ENCODE assay signal across 15 cellular contexts in genomic region chr12:70290126-70290525, GRCh38. TPM values are rescaled to one million over a fixed set of nuclear protein-coding genes. Genes with fewer than 3 reads are reported as not detected.
DNase-seq lines count a peak whose midpoint lies in the region; ATAC-seq, FAIRE-seq and TF ChIP-seq lines count a peak whose summit lies in the region.
"Had no signal": no experiment of that assay in that cellular context is flagged by ENCODE, and none has a peak within 500 bp of the region (broad histone marks: within the 10 kb centered on the region; RNA-seq: fewer than 3 reads in every experiment).

No MANE protein-coding gene starts in this region.

- TF ChIP-seq EP300 in GM12878 (IDR thresholded peaks at IDR 0.05; ENCODE audit: borderline replicate concordance in 1 of 2, control insufficient read depth in 1 of 2, low read depth in 2 of 2, low read length in 2 of 2), result no peak

- no peak overlapping the region for H3K23ac ChIP-seq in H9 (ENCODE audit: insufficient read length, low read depth, low read length)

- no peak overlapping the region for H3K4ac ChIP-seq in H9 (ENCODE audit: low read depth, low read length)

- H4K20me1 ChIP-seq in H9 (ENCODE audit: control insufficient read depth, insufficient read depth, insufficient read length) (no peaks in the 10 kb centered on the region), GM12878 (ENCODE audit: control insufficient read depth, insufficient read depth) (no peaks in the 10 kb centered on the region)

- no peak for TF ChIP-seq RAD21 in GM12878 (IDR thresholded peaks at IDR 0.05; ENCODE audit: insufficient read depth, low read depth, low read length)

- no peak overlapping the region for H3K56ac ChIP-seq in H9 (ENCODE audit: insufficient read length, low read depth, low read length)

- intact Hi-C loops in GM12878 (cut with micrococcal nuclease; ENCODE audit: unreplicated experiment), result no loop called here
- intact Hi-C loops in left lung (cut with DNase I), result no loop called here
- intact Hi-C loops in naive thymus-derived CD4-positive, alpha-beta T cell (cut with micrococcal nuclease), result no loop called here

- DNase-seq in AG20443 (ENCODE audit: low spot score) (peak; percentile 11), H9 (no peak), GM12878 (ENCODE audit: low read depth, low spot score) (no peak), left lung (no peak), H54 (ENCODE audit: insufficient read length, low spot score) (no peak), NCI-H1417 treated with DMSO at 0.1 percent for 48 hours (lab: John Stamatoyannopoulos, UW) (no peak), GM13976 (ENCODE audit: low spot score) (no peak)
- no peak for DNase-seq in naive thymus-derived CD4-positive, alpha-beta T cell
- DNase-seq: activated CD4-positive, CD25-positive, alpha-beta regulatory T cell; AML-193; effector CD8-positive, alpha-beta T cell; left ventricle myocardium superior; naive B cell; NCI-H748 treated with DMSO at 0.1 percent for 48 hours had no signal

- H3K27me3 Mint-ChIP-seq in H9 (ENCODE audit: low read depth), result no peaks in the 10 kb centered on the region
- no peaks in the 10 kb centered on the region for H3K27me3 Mint-ChIP-seq in naive thymus-derived CD4-positive, alpha-beta T cell
- H3K27me3 Mint-ChIP-seq: naive B cell had no signal

- H3K36me3 ChIP-seq in GM12878 (ENCODE audit: control insufficient read depth in 2 of 2, insufficient read depth in 2 of 2, low read length in 1 of 2) (peaks cover 0 to 6% of the 10 kb centered on the region in 2 experiments; a peak in 1 of 4 replicates), left lung (peaks cover 0 to 12% of the 10 kb centered on the region in 2 donors)
- H3K36me3 ChIP-seq in naive thymus-derived CD4-positive, alpha-beta T cell (ENCODE audit: control insufficient read depth in 2 of 3, insufficient read depth in 3 of 3, low read length in 3 of 3), result peaks cover 0 to 8% (median 0%) of the 10 kb centered on the region in 3 experiments

- H3K79me2 ChIP-seq in H9 (ENCODE audit: insufficient read depth, low read length) (no peaks in the 10 kb centered on the region; the same call in 1 of the 2 replicates), GM12878 (ENCODE audit: control insufficient read depth, insufficient read depth, low read length) (peaks cover 10% of the 10 kb centered on the region)

- no peak overlapping the region for H3K4me2 ChIP-seq in H9 (ENCODE audit: insufficient read depth, insufficient read length, low read length)
- no peak overlapping the region for H3K4me2 ChIP-seq in GM12878 (ENCODE audit: control insufficient read depth, insufficient read depth)

- TF ChIP-seq POLR2A in GM12878 (IDR thresholded peaks at IDR 0.05; ENCODE audit: low read depth, low read length), result no peak
- no peak for TF ChIP-seq POLR2A in H54 (IDR thresholded peaks at IDR 0.05; ENCODE audit: low read depth, low read length)

- no peak overlapping the region for H3K9ac ChIP-seq in H9 (ENCODE audit: extremely low read depth, insufficient read length, low read length)
- no peak overlapping the region for H3K9ac ChIP-seq in GM12878 (ENCODE audit: control insufficient read depth, insufficient read depth, low read length)

- H3K27me3 ChIP-seq in H9 (ENCODE audit: insufficient read depth, low read length), result no peaks in the 10 kb centered on the region
- H3K27me3 ChIP-seq in GM12878 (replicated peaks in 1 of 2; ENCODE audit: control insufficient read depth in 2 of 2, insufficient read depth in 2 of 2, low read length in 1 of 2), result no peaks in the 10 kb centered on the region
- H3K27me3 ChIP-seq in left lung, result no peaks in the 10 kb centered on the region
- H3K27me3 ChIP-seq in naive thymus-derived CD4-positive, alpha-beta T cell (ENCODE audit: control insufficient read depth in 2 of 2, insufficient read depth in 2 of 2, low read length in 2 of 2), result no peaks in the 10 kb centered on the region
- H3K27me3 ChIP-seq: suprapubic skin had no signal

- peaks cover 3% of the 10 kb centered on the region for H3K79me1 ChIP-seq in H9 (ENCODE audit: insufficient read depth, low read depth, low read length, poor library complexity, severe bottlenecking)

- H2BK12ac ChIP-seq in H9 (ENCODE audit: insufficient read length, low read depth, low read length), result no peak overlapping the region

- no peaks in the 10 kb centered on the region for H3K9me3 ChIP-seq in H9 (ENCODE audit: control insufficient read depth, low read depth, low read length)
- H3K9me3 ChIP-seq in GM12878 (replicated peaks; ENCODE audit: control insufficient read depth, insufficient read depth, low read length), result no peaks in the 10 kb centered on the region; the same call in 1 of the 3 replicates
- no peaks in the 10 kb centered on the region for H3K9me3 ChIP-seq in left lung
- H3K9me3 ChIP-seq in naive thymus-derived CD4-positive, alpha-beta T cell (ENCODE audit: control insufficient read depth in 2 of 3, low read length in 3 of 3), result no peaks in the 10 kb centered on the region
- H3K9me3 ChIP-seq: suprapubic skin had no signal

- H2BK120ac ChIP-seq in H9 (ENCODE audit: low read depth, low read length, poor library complexity, severe bottlenecking), result no peak overlapping the region

- no peak overlapping the region for H4K91ac ChIP-seq in H9 (ENCODE audit: insufficient read length, low read depth, low read length)

- H3K4me1 Mint-ChIP-seq in H9, result peaks cover 41 to 48% of the 10 kb centered on the region in 2 experiments
- H3K4me1 Mint-ChIP-seq in naive thymus-derived CD4-positive, alpha-beta T cell, result peaks cover 20 to 76% (median 67%) of the 10 kb centered on the region in 7 donors

- no peaks in the 10 kb centered on the region for H3K4me1 ChIP-seq in H9 (ENCODE audit: insufficient read depth, low read length)
- no peaks in the 10 kb centered on the region for H3K4me1 ChIP-seq in GM12878 (ENCODE audit: control insufficient read depth, insufficient read depth, low read length)
- peaks cover 5 to 11% of the 10 kb centered on the region in 2 donors for H3K4me1 ChIP-seq in left lung
- H3K4me1 ChIP-seq in naive thymus-derived CD4-positive, alpha-beta T cell (ENCODE audit: control insufficient read depth in 2 of 2, insufficient read depth in 2 of 2, low read length in 2 of 2), result no peaks in the 10 kb centered on the region

- no TSS peak for BruUV-seq in GM12878 (replicated peaks; lab: Mats Ljungman, UMichigan)

- H3K27ac ChIP-seq in H9 (ENCODE audit: insufficient read length, low read depth, low read length) (no peak overlapping the region), GM12878 (ENCODE audit: control insufficient read depth, insufficient read depth) (no peak overlapping the region), left lung (no peak overlapping the region)
- no peak overlapping the region for H3K27ac ChIP-seq in naive thymus-derived CD4-positive, alpha-beta T cell (ENCODE audit: low read depth, low read length)
- H3K27ac ChIP-seq: suprapubic skin had no signal

- H2AK5ac ChIP-seq in H9 (ENCODE audit: insufficient read length, low read length), result no peak overlapping the region

- no peak overlapping the region for H3K4me3 Mint-ChIP-seq in H9
- peak overlapping the region in 4 of 10 donors; percentile 1 to 44 (median 20) for H3K4me3 Mint-ChIP-seq in naive thymus-derived CD4-positive, alpha-beta T cell
- H3K4me3 Mint-ChIP-seq: naive B cell had no signal

- no peak overlapping the region for H2BK5ac ChIP-seq in H9 (ENCODE audit: insufficient read length, low read length)

- RAD21 ChIA-PET in GM12878 (lab: Charles Lee; ENCODE audit: unreplicated experiment), result no interaction called here

- H3K27ac Mint-ChIP-seq in H9, result peak overlapping the region; percentile 59 to 95 (median 90)
- H3K27ac Mint-ChIP-seq in naive thymus-derived CD4-positive, alpha-beta T cell, result peak overlapping the region in 3 of 9 donors; percentile 23 to 40 (median 40)

- no peak overlapping the region for H3K14ac ChIP-seq in H9 (ENCODE audit: insufficient read depth, low read length)

- H3K9me3 Mint-ChIP-seq in H9, result no peaks in the 10 kb centered on the region
- peaks cover 0 to 2% (median 0%) of the 10 kb centered on the region in 11 donors for H3K9me3 Mint-ChIP-seq in naive thymus-derived CD4-positive, alpha-beta T cell
- H3K9me3 Mint-ChIP-seq: naive B cell had no signal

- no peak overlapping the region for H2BK15ac ChIP-seq in H9 (ENCODE audit: low read depth, low read length)

- SMC1A ChIA-PET in GM12878 (lab: Charles Lee; ENCODE audit: uncharacterized antibody, unreplicated experiment), result no interaction called here

- H2AFZ ChIP-seq in H9 (ENCODE audit: low read length), result no peak overlapping the region
- H2AFZ ChIP-seq in GM12878 (ENCODE audit: control insufficient read depth, low read depth, low read length), result no peak overlapping the region

- CTCF ChIA-PET in GM12878 (lab: Yijun Ruan, JAX), result interaction anchor here (0.5 kb wide), 1 partner anchor 372 kb away, joined by 3 read pairs; no protein-coding TSS in a partner anchor
- CTCF ChIA-PET in naive thymus-derived CD4-positive, alpha-beta T cell (lab: Charles Lee), result no interaction called here

- H2BK20ac ChIP-seq in H9 (ENCODE audit: low read depth, low read length, poor library complexity, severe bottlenecking), result no peak overlapping the region

- FAIRE-seq in GM12878 (lab: Jason Lieb, UNC) (no peak), H54 (lab: Jason Lieb, UNC) (no peak)

- no peak overlapping the region for H3T11ph ChIP-seq in H9 (ENCODE audit: low read length)

- no peak overlapping the region for H4K8ac ChIP-seq in H9 (replicated peaks; ENCODE audit: insufficient read length, low read depth, low read length)

- no peak overlapping the region for H3K18ac ChIP-seq in H9 (ENCODE audit: insufficient read length, low read depth, low read length)

- in situ Hi-C loops in GM12878 (cut with MboI), result no loop called here
- in situ Hi-C loops in GM13976 (cut with MboI; ENCODE audit: low sequenced_read_pairs, unreplicated experiment), result no loop called here

- H4K5ac ChIP-seq in H9 (ENCODE audit: insufficient read length, low read depth, low read length), result no peak overlapping the region

- ATAC-seq in GM12878 (peak; percentile 31), left lung (peak; percentile 29)
- ATAC-seq in naive thymus-derived CD4-positive, alpha-beta T cell, result no peak
- ATAC-seq: left ventricle myocardium superior had no signal

- TF ChIP-seq CTCF in H9 (conservative IDR thresholded peaks at IDR 0.05) (no peak), GM12878 (IDR thresholded peaks at IDR 0.05 in 2 of 3, conservative IDR thresholded peaks at IDR 0.05 in 1 of 3; ENCODE audit: control insufficient read depth in 2 of 3, extremely low read depth in 1 of 3, insufficient read depth in 1 of 3, low read depth in 3 of 3, low read length in 3 of 3) (no peak), left lung (IDR thresholded peaks at IDR 0.05) (no peak), GM13976 (IDR thresholded peaks at IDR 0.05; ENCODE audit: borderline replicate concordance, control extremely low read depth, extremely low read depth, insufficient read depth, missing control alignments) (no peak)

- POLR2A ChIA-PET in GM12878 (lab: Charles Lee), result interaction anchor here (0.6 kb wide), 1 partner anchor 17 kb away, joined by 5 read pairs; no protein-coding TSS in a partner anchor
- POLR2A ChIA-PET in naive thymus-derived CD4-positive, alpha-beta T cell (lab: Charles Lee), result no interaction called here

- peaks cover 9 to 27% (median 16%) of the 10 kb centered on the region in 3 experiments for H3K36me3 Mint-ChIP-seq in H9 (ENCODE audit: insufficient read depth in 1 of 3, low read depth in 3 of 3)
- peaks cover 6 to 55% (median 40%) of the 10 kb centered on the region in 5 donors for H3K36me3 Mint-ChIP-seq in naive thymus-derived CD4-positive, alpha-beta T cell

- no peaks in the 10 kb centered on the region for H3K23me2 ChIP-seq in H9 (ENCODE audit: insufficient read length, low read depth, low read length, poor library complexity, severe bottlenecking)

- H3K4me3 ChIP-seq in GM12878 (no peak overlapping the region), left lung (no peak overlapping the region)
- no peak overlapping the region for H3K4me3 ChIP-seq in naive thymus-derived CD4-positive, alpha-beta T cell (ENCODE audit: low read length)
- H3K4me3 ChIP-seq: suprapubic skin had no signal

RNA-seq across cellular contexts. Expression of gene CNOT2, which starts 46.9 kb away (rescaled TPM):
- total RNA-seq in H9 (2021) (78.8 and 82.9 TPM in 2 replicates), GM12878 (2014; rRNA removed) (75.3 and 97.4 TPM in 2 replicates), GM12878 (2014; rRNA removed; fragmentation: Illumina TruSeq; extraction: Trizol) (127 and 131 TPM in 2 replicates), GM12878 (2021) (48.2 and 55.1 TPM in 2 replicates), left lung (10 to 100 TPM; 52.3 to 62.4 TPM)
- total RNA-seq in GM12878 (2013; cell fraction: nucleolus; rRNA removed), result 699 and 744 TPM in 2 replicates
- polyA plus RNA-seq in GM12878 (2011; ENCODE audit: low read depth), result 30.1 TPM
- polyA plus RNA-seq in GM12878 (2011; rRNA removed) (98.5 and 103 TPM in 2 replicates), GM12878 (2014; fragmentation: Illumina TruSeq; extraction: Trizol) (89.4 and 104 TPM in 2 replicates), GM12878 (2014; fragmentation: Nextera tagmentation; extraction: Ambion mirVana) (10 to 100 TPM; 37.9 to 55.4 TPM), GM12878 (2014; rRNA removed) (54.3 and 71.9 TPM in 2 replicates), GM12878 (2016; fragmentation: Nextera tagmentation; extraction: Ambion mirVana) (100 to 1,000 TPM in 1 of 2 experiments, 10 to 100 TPM in 1; 92.1 to 102 TPM)
- polyA plus RNA-seq in GM12878 (2011; cell fraction: cytosol; rRNA removed), result 79.0 and 85.4 TPM in 2 replicates
- polyA plus RNA-seq in GM12878 (2011; cell fraction: nucleus; rRNA removed), result 122 and 139 TPM in 2 replicates
- 50.7 and 52.9 TPM in 2 replicates for polyA plus RNA-seq in GM12878 (2012)
- 121 and 190 TPM in 2 replicates for polyA minus RNA-seq in GM12878 (2011; rRNA and poly(A)+ RNA removed)
- 34.2 and 49.6 TPM in 2 replicates for polyA minus RNA-seq in GM12878 (2011; cell fraction: cytosol; rRNA and poly(A)+ RNA removed)
- polyA minus RNA-seq in GM12878 (2011; cell fraction: nucleus; rRNA and poly(A)+ RNA removed), result 184 and 272 TPM in 2 replicates
- 100 to 1,000 TPM in 4 of 5 experiments, 10 to 100 TPM in 1; 76.2 to 144 (median 116) TPM for total RNA-seq in naive thymus-derived CD4-positive, alpha-beta T cell
- 100 to 1,000 TPM; 114 to 122 TPM for polyA plus RNA-seq in naive thymus-derived CD4-positive, alpha-beta T cell
